1 cellular context compared by ENCODE assay signal in the genomic region with DNA sequence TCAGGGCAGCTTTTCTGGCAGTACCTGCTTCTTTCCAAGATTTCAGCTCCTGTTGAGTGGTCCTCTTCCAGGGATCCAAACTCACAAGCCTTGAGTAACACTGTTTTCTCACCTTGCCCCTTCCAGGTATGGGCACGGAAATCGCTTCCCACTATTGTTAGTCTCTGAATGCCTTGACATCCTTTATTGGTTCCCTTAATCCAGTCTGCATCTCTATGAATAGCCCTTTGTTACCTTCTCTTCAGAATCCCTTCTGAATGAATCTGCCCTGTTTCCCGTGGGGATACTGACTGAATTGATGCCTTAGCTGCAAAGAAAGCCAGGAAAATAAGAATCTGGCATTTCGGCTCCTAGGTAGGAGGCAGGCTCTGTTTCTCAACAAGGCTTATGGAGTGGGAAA.
TF ChIP-seq lines count a peak whose summit lies in the region.

No MANE protein-coding gene starts in this region.

TF ChIP-seq in GM23338, 12 proteins besides CTCF, POLR2A, EP300 and RAD21 (continued from another document):
- TF ChIP-seq, protein P1, sequence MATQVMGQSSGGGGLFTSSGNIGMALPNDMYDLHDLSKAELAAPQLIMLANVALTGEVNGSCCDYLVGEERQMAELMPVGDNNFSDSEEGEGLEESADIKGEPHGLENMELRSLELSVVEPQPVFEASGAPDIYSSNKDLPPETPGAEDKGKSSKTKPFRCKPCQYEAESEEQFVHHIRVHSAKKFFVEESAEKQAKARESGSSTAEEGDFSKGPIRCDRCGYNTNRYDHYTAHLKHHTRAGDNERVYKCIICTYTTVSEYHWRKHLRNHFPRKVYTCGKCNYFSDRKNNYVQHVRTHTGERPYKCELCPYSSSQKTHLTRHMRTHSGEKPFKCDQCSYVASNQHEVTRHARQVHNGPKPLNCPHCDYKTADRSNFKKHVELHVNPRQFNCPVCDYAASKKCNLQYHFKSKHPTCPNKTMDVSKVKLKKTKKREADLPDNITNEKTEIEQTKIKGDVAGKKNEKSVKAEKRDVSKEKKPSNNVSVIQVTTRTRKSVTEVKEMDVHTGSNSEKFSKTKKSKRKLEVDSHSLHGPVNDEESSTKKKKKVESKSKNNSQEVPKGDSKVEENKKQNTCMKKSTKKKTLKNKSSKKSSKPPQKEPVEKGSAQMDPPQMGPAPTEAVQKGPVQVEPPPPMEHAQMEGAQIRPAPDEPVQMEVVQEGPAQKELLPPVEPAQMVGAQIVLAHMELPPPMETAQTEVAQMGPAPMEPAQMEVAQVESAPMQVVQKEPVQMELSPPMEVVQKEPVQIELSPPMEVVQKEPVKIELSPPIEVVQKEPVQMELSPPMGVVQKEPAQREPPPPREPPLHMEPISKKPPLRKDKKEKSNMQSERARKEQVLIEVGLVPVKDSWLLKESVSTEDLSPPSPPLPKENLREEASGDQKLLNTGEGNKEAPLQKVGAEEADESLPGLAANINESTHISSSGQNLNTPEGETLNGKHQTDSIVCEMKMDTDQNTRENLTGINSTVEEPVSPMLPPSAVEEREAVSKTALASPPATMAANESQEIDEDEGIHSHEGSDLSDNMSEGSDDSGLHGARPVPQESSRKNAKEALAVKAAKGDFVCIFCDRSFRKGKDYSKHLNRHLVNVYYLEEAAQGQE (IDR thresholded peaks at IDR 0.05; ENCODE audit: unreplicated experiment) = no peak
- TF ChIP-seq NANOG (IDR thresholded peaks at IDR 0.05; ENCODE audit: borderline replicate concordance) = no peak
- TF ChIP-seq JUNB (IDR thresholded peaks at IDR 0.05; ENCODE audit: unreplicated experiment) = no peak
- TF ChIP-seq, protein P2, sequence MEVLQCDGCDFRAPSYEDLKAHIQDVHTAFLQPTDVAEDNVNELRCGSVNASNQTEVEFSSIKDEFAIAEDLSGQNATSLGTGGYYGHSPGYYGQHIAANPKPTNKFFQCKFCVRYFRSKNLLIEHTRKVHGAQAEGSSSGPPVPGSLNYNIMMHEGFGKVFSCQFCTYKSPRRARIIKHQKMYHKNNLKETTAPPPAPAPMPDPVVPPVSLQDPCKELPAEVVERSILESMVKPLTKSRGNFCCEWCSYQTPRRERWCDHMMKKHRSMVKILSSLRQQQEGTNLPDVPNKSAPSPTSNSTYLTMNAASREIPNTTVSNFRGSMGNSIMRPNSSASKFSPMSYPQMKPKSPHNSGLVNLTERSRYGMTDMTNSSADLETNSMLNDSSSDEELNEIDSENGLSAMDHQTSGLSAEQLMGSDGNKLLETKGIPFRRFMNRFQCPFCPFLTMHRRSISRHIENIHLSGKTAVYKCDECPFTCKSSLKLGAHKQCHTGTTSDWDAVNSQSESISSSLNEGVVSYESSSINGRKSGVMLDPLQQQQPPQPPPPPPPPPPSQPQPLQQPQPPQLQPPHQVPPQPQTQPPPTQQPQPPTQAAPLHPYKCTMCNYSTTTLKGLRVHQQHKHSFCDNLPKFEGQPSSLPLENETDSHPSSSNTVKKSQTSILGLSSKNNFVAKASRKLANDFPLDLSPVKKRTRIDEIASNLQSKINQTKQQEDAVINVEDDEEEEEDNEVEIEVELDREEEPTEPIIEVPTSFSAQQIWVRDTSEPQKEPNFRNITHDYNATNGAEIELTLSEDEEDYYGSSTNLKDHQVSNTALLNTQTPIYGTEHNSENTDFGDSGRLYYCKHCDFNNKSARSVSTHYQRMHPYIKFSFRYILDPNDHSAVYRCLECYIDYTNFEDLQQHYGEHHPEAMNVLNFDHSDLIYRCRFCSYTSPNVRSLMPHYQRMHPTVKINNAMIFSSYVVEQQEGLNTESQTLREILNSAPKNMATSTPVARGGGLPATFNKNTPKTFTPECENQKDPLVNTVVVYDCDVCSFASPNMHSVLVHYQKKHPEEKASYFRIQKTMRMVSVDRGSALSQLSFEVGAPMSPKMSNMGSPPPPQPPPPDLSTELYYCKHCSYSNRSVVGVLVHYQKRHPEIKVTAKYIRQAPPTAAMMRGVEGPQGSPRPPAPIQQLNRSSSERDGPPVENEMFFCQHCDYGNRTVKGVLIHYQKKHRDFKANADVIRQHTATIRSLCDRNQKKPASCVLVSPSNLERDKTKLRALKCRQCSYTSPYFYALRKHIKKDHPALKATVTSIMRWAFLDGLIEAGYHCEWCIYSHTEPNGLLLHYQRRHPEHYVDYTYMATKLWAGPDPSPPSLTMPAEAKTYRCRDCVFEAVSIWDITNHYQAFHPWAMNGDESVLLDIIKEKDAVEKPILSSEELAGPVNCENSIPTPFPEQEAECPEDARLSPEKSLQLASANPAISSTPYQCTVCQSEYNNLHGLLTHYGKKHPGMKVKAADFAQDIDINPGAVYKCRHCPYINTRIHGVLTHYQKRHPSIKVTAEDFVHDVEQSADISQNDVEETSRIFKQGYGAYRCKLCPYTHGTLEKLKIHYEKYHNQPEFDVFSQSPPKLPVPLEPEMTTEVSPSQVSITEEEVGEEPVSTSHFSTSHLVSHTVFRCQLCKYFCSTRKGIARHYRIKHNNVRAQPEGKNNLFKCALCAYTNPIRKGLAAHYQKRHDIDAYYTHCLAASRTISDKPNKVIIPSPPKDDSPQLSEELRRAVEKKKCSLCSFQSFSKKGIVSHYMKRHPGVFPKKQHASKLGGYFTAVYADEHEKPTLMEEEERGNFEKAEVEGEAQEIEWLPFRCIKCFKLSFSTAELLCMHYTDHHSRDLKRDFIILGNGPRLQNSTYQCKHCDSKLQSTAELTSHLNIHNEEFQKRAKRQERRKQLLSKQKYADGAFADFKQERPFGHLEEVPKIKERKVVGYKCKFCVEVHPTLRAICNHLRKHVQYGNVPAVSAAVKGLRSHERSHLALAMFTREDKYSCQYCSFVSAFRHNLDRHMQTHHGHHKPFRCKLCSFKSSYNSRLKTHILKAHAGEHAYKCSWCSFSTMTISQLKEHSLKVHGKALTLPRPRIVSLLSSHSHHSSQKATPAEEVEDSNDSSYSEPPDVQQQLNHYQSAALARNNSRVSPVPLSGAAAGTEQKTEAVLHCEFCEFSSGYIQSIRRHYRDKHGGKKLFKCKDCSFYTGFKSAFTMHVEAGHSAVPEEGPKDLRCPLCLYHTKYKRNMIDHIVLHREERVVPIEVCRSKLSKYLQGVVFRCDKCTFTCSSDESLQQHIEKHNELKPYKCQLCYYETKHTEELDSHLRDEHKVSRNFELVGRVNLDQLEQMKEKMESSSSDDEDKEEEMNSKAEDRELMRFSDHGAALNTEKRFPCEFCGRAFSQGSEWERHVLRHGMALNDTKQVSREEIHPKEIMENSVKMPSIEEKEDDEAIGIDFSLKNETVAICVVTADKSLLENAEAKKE (CRISPR knock-in tag; IDR thresholded peaks at IDR 0.05) = no peak
- TF ChIP-seq ZNF114 (CRISPR knock-in tag; IDR thresholded peaks at IDR 0.05) = no peak
- no peak for TF ChIP-seq EZH2phosphoT487 (IDR thresholded peaks at IDR 0.05; ENCODE audit: unreplicated experiment)
- TF ChIP-seq CREB1 (CRISPR knock-in tag; IDR thresholded peaks at IDR 0.05; ENCODE audit: low read depth) = no peak
- TF ChIP-seq ETS1 (IDR thresholded peaks at IDR 0.05) = no peak
- TF ChIP-seq STAT1 (IDR thresholded peaks at IDR 0.05; ENCODE audit: unreplicated experiment) = no peak
- TF ChIP-seq ZNF331 (CRISPR knock-in tag; IDR thresholded peaks at IDR 0.05; ENCODE audit: low read depth) = no peak
- TF ChIP-seq EZH2 (IDR thresholded peaks at IDR 0.05; ENCODE audit: low read depth, unreplicated experiment) = no peak
TF ChIP-seq in GM23338: peak in this region for 0.
